In genomic region chr3:126911162-126912026, GRCh38 we compare ENCODE assay signal across 1 cellular context.
TF ChIP-seq lines count a peak whose summit lies in the region.

No MANE protein-coding gene starts in this region.

TF ChIP-seq in K562, 482 proteins besides CTCF, POLR2A, EP300 and RAD21 (continued from another document):
- TF ChIP-seq TEAD4 (IDR thresholded peaks at IDR 0.05; ENCODE audit: low read length) (peak; percentile 95), TEAD4 (CRISPR knock-in tag; IDR thresholded peaks at IDR 0.05; ENCODE audit: borderline replicate concordance) (0 out of 2 replicates have a peak, but pooled peaks have one; percentile 47), NCOA2 (IDR thresholded peaks at IDR 0.05; ENCODE audit: partially characterized antibody in 2 of 2) (peak; percentile 85 to 87), ZNF408 (CRISPR knock-in tag; IDR thresholded peaks at IDR 0.05; ENCODE audit: low read depth) (no peak), ATF1 (CRISPR knock-in tag; IDR thresholded peaks at IDR 0.05) (no peak), ATF1 (tag; IDR thresholded peaks at IDR 0.05) (peak; percentile 61), LEF1 (IDR thresholded peaks at IDR 0.05) (peak; percentile 75; the same call in 1 of the 2 replicates), NR4A1 (CRISPR knock-in tag; IDR thresholded peaks at IDR 0.05) (no peak), NR4A1 (tag; IDR thresholded peaks at IDR 0.05) (peak; percentile 70), CEBPZ (IDR thresholded peaks at IDR 0.05; ENCODE audit: borderline replicate concordance, low read depth, low read length) (no peak), CCNT2 (IDR thresholded peaks at IDR 0.05; ENCODE audit: borderline replicate concordance, extremely low read depth, insufficient read length, low read depth, low read length) (peak; percentile 85), ZNF253 (CRISPR knock-in tag; conservative IDR thresholded peaks at IDR 0.05) (no peak), STAT5A (IDR thresholded peaks at IDR 0.05; ENCODE audit: borderline replicate concordance, low read length) (peak; percentile 81), ZNF584 (CRISPR knock-in tag; IDR thresholded peaks at IDR 0.05; ENCODE audit: low read depth) (peak; percentile 85; the same call in 1 of the 2 replicates), FOSL1 (tag; conservative IDR thresholded peaks at IDR 0.05) (peak; percentile 94), NR2C1 (IDR thresholded peaks at IDR 0.05) (no peak), NR2C1 (tag; IDR thresholded peaks at IDR 0.05) (peak; percentile 52), MYC (IDR thresholded peaks at IDR 0.05; ENCODE audit: low read depth, low read length) (peak; percentile 73), MYC (CRISPR knock-in tag; IDR thresholded peaks at IDR 0.05; ENCODE audit: borderline replicate concordance, low read depth) (no peak), E2F1 (CRISPR knock-in tag; IDR thresholded peaks at IDR 0.05) (no peak), CREB1 (IDR thresholded peaks at IDR 0.05) (0 out of 2 replicates have a peak, but pooled peaks have one; percentile 30), CREB1 (CRISPR knock-in tag; IDR thresholded peaks at IDR 0.05) (no peak), EP400 (IDR thresholded peaks at IDR 0.05) (peak; percentile 80), ESRRA (IDR thresholded peaks at IDR 0.05; ENCODE audit: borderline replicate concordance, low read depth) (peak; percentile 87; the same call in 1 of the 2 replicates), HMG20A (CRISPR knock-in tag; conservative IDR thresholded peaks at IDR 0.05) (no peak), CBFA2T3 (IDR thresholded peaks at IDR 0.05) (peak; percentile 95), PCBP1 (IDR thresholded peaks at IDR 0.05; ENCODE audit: low read depth, low read length, poor library complexity, severe bottlenecking) (no peak), NONO (IDR thresholded peaks at IDR 0.05; ENCODE audit: low read depth in 2 of 2, low read length in 1 of 2) (peak in 1 of 2 experiments; percentile 7; a peak in 1 of 4 replicates), HES1 (IDR thresholded peaks at IDR 0.05; ENCODE audit: low read depth) (peak; percentile 70; the same call in 1 of the 2 replicates), HMGN3 (IDR thresholded peaks at IDR 0.05; ENCODE audit: borderline replicate concordance, extremely low read depth, insufficient read length, low read depth, low read length) (no peak), SMAD4 (CRISPR knock-in tag; conservative IDR thresholded peaks at IDR 0.05) (peak; percentile 89), NR1H2 (CRISPR knock-in tag; IDR thresholded peaks at IDR 0.05) (no peak), ZNF146 (CRISPR knock-in tag; IDR thresholded peaks at IDR 0.05; ENCODE audit: unreplicated experiment) (no peak), MAFG (tag; conservative IDR thresholded peaks at IDR 0.05) (peak; percentile 80), NR2C2 (CRISPR knock-in tag; IDR thresholded peaks at IDR 0.05) (no peak), NR2C2 (tag; IDR thresholded peaks at IDR 0.05) (peak; percentile 59; the same call in 1 of the 2 replicates), SMAD3 (CRISPR knock-in tag; conservative IDR thresholded peaks at IDR 0.05) (no peak), ZNF347 (CRISPR knock-in tag; IDR thresholded peaks at IDR 0.05; ENCODE audit: low read depth) (no peak), L3MBTL2 (IDR thresholded peaks at IDR 0.05) (peak; percentile 80), ZBED1 (IDR thresholded peaks at IDR 0.05) (0 out of 2 replicates have a peak, but pooled peaks have one; percentile 43), SUPT5H (IDR thresholded peaks at IDR 0.05) (no peak)
- TF ChIP-seq, protein P1, sequence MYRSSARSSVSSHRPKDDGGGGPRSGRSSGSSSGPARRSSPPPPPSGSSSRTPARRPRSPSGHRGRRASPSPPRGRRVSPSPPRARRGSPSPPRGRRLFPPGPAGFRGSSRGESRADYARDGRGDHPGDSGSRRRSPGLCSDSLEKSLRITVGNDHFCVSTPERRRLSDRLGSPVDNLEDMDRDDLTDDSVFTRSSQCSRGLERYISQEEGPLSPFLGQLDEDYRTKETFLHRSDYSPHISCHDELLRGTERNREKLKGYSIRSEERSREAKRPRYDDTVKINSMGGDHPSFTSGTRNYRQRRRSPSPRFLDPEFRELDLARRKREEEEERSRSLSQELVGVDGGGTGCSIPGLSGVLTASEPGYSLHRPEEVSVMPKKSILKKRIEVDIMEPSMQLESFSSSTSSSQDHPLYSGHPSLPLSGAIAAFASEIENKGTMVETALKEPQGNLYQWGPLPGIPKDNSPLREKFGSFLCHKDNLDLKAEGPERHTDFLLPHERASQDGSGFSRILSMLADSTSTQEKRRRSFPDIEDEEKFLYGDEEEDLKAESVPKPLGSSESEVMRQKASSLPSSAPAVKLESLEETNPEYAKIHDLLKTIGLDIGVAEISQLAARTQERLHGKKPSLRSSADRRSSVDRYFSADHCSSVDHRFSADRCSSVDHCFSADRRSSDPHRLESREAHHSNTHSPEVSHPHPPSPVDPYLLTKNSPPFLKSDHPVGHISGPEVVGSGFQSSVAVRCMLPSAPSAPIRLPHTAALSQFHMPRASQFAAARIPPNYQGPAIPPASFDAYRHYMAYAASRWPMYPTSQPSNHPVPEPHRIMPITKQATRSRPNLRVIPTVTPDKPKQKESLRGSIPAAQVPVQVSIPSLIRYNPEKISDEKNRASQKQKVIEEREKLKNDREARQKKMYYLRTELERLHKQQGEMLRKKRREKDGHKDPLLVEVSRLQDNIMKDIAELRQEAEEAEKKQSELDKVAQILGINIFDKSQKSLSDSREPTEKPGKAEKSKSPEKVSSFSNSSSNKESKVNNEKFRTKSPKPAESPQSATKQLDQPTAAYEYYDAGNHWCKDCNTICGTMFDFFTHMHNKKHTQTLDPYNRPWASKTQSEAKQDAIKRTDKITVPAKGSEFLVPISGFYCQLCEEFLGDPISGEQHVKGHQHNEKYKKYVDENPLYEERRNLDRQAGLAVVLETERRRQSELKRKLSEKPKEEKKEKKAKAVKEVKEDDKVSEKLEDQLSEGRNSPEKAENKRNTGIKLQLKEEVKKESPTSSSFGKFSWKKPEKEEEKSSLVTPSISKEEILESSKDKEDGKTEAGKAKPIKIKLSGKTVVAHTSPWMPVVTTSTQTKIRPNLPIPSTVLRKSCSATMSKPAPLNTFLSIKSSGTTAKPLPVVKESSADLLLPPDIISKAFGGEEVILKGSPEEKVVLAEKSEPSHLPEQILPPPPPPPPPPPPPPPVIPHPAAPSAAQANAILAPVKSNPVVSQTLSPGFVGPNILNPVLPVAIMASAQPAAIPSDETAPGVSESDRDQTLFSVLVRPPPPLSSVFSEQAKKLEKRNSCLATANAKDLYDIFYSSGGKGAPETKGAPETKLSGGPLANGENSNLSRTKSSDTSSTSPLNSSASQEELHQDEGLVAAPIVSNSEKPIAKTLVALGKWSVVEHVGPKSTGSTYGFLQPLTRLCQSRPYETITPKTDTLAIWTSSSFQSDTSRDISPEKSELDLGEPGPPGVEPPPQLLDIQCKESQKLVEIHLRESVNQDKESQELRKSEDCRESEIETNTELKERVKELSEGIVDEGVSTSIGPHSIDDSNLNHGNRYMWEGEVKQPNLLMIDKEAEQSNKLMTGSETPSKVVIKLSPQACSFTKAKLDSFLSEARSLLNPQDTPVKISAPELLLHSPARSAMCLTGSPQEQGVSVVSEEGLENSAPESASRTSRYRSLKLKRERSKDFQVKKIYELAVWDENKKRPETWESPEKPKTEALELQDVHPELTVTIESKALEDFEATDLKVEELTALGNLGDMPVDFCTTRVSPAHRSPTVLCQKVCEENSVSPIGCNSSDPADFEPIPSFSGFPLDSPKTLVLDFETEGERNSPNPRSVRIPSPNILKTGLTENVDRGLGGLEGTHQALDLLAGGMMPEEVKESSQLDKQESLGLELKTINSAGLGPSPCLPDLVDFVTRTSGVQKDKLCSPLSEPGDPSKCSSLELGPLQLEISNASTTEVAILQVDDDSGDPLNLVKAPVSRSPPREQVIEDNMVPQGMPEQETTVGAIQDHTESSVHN (IDR thresholded peaks at IDR 0.05; ENCODE audit: borderline replicate concordance in 1 of 2, low read depth in 1 of 2): no peak
